20 cellular contexts compared by ENCODE assay signal in the genomic region with DNA sequence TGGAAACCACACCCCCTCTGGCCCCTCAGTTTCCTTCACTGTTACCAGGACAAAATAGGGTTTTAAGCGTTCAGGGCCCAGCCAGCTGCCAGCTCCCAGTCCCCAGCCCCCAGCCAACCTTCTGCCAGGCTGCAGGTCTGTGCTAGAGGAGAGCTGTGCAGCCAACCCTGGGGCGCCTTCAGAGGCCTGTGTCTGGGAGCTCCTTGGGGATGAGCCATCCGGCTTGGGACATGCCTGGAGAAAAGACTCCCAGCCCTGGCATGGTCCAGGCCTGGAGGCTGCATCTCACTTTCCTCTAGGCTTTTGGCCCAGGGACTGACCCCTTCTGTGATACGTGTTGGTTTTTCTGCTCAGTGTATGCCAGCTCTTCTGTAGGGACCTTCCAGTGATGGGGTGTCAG.
A peak's percentile ranks its signal among the peaks of the same experiment; 100 is the strongest.
DNase-seq lines count a peak whose midpoint lies in the region; ATAC-seq and TF ChIP-seq lines count a peak whose summit lies in the region.
"Had no signal": no experiment of that assay in that cellular context is flagged by ENCODE, and none has a peak within 500 bp of the region (broad histone marks: within the 10 kb centered on the region; RNA-seq: fewer than 3 reads in every experiment).

No MANE protein-coding gene starts in this region.

- no peak overlapping the region for H3K4me3 ChIP-seq in spleen
- H3K4me3 ChIP-seq: BLaER1, HAP-1 had no signal

- no peak overlapping the region for H3K27ac ChIP-seq in spleen
- H3K27ac ChIP-seq: 22Rv1, BLaER1, C4-2B had no signal

- peak; percentile 55 for DNase-seq in DMS 273 (lab: John Stamatoyannopoulos, UW; ENCODE audit: unreplicated experiment)
- DNase-seq in DMS 273 treated with DMSO at 0.1 percent for 48 hours (lab: John Stamatoyannopoulos, UW), result no peak
- DNase-seq in natural killer cell treated with Interleukin-12 subunit alpha and Interleukin-12 subunit beta and Interleukin-15 and Interleukin-18, amount 100 ng/mL, for 72 hours (ENCODE audit: low spot score), result no peak
- DNase-seq in natural killer cell, result no peak
- peak; percentile 62 for DNase-seq in spleen
- DNase-seq in glomerular visceral epithelial cell (ENCODE audit: extremely low spot score), result no peak
- DNase-seq in hippocampal formation (lab: John Stamatoyannopoulos, UW), result no peak
- DNase-seq: Caco-2; CD4-positive, CD25-positive, alpha-beta regulatory T cell; CD8-positive, alpha-beta T cell; DMS53; DMS79 treated with DMSO at 0.1 percent for 48 hours; GF-D8; GOT3; HFFc6 had no signal

- H3K9me3 ChIP-seq in spleen, result no peaks in the 10 kb centered on the region
- H3K9me3 ChIP-seq: Caco-2, HAP-1 had no signal

- H3K4me1 ChIP-seq in spleen, result no peaks in the 10 kb centered on the region
- H3K4me1 ChIP-seq: Caco-2, HAP-1 had no signal

- H3K36me3 ChIP-seq in spleen, result no peaks in the 10 kb centered on the region
- H3K36me3 ChIP-seq: BLaER1, HAP-1 had no signal

- peaks cover 0 to 7% (median 0%) of the 10 kb centered on the region in 7 donors for H3K27me3 ChIP-seq in spleen (replicated peaks in 1 of 7)
- H3K27me3 ChIP-seq: BLaER1 had no signal

- H3K36me3 Mint-ChIP-seq in natural killer cell treated with Interleukin-12 subunit alpha and Interleukin-12 subunit beta and Interleukin-15 and Interleukin-18, amount 100 ng/mL, for 72 hours, result no peaks in the 10 kb centered on the region
- no peaks in the 10 kb centered on the region for H3K36me3 Mint-ChIP-seq in natural killer cell
- H3K36me3 Mint-ChIP-seq: CD4-positive, CD25-positive, alpha-beta regulatory T cell; CD8-positive, alpha-beta T cell had no signal

- TF ChIP-seq CTCF in natural killer cell (IDR thresholded peaks at IDR 0.05) (no peak), spleen (IDR thresholded peaks at IDR 0.05 in 8 of 11, conservative IDR thresholded peaks at IDR 0.05 in 3 of 11) (no peak)

- no peak overlapping the region for H3K4me3 Mint-ChIP-seq in natural killer cell treated with Interleukin-12 subunit alpha and Interleukin-12 subunit beta and Interleukin-15 and Interleukin-18, amount 100 ng/mL, for 72 hours
- H3K4me3 Mint-ChIP-seq in natural killer cell, result no peak overlapping the region
- H3K4me3 Mint-ChIP-seq: B cell; CD4-positive, CD25-positive, alpha-beta regulatory T cell; CD8-positive, alpha-beta T cell; HFFc6 had no signal

- H3K9me3 Mint-ChIP-seq in natural killer cell treated with Interleukin-12 subunit alpha and Interleukin-12 subunit beta and Interleukin-15 and Interleukin-18, amount 100 ng/mL, for 72 hours, result no peaks in the 10 kb centered on the region
- no peaks in the 10 kb centered on the region for H3K9me3 Mint-ChIP-seq in natural killer cell
- H3K9me3 Mint-ChIP-seq: CD8-positive, alpha-beta T cell had no signal

- 87 to 97% (median 92%) methylated on average over 4 of the region's 4 CpGs for WGBS in spleen, 5 donors

- intact Hi-C loops in natural killer cell (cut with micrococcal nuclease) (no loop called here), spleen (cut with DNase I; ENCODE audit: low total_unique reads) (no loop called here)

- no peaks in the 10 kb centered on the region for H3K4me1 Mint-ChIP-seq in natural killer cell treated with Interleukin-12 subunit alpha and Interleukin-12 subunit beta and Interleukin-15 and Interleukin-18, amount 100 ng/mL, for 72 hours (ENCODE audit: low read depth in 2 of 2)
- H3K4me1 Mint-ChIP-seq in natural killer cell, result no peaks in the 10 kb centered on the region
- H3K4me1 Mint-ChIP-seq: B cell; CD4-positive, CD25-positive, alpha-beta regulatory T cell had no signal

- no peak for TF ChIP-seq POLR2A in spleen (IDR thresholded peaks at IDR 0.05)

- peaks cover 0 to under 1% of the 10 kb centered on the region in 2 donors for H3K27me3 Mint-ChIP-seq in natural killer cell treated with Interleukin-12 subunit alpha and Interleukin-12 subunit beta and Interleukin-15 and Interleukin-18, amount 100 ng/mL, for 72 hours
- H3K27me3 Mint-ChIP-seq in natural killer cell (ENCODE audit: low read depth in 2 of 2), result no peaks in the 10 kb centered on the region
- H3K27me3 Mint-ChIP-seq: B cell had no signal

- peak; percentile 2 to 29 for ATAC-seq in natural killer cell treated with Interleukin-12 subunit alpha and Interleukin-12 subunit beta and Interleukin-15 and Interleukin-18, amount 100 ng/mL, for 72 hours
- ATAC-seq in natural killer cell, result no peak
- ATAC-seq: CD8-positive, alpha-beta T cell had no signal

- no peak overlapping the region for H3K27ac Mint-ChIP-seq in natural killer cell treated with Interleukin-12 subunit alpha and Interleukin-12 subunit beta and Interleukin-15 and Interleukin-18, amount 100 ng/mL, for 72 hours
- H3K27ac Mint-ChIP-seq in natural killer cell, result no peak overlapping the region
- H3K27ac Mint-ChIP-seq: B cell; CD4-positive, CD25-positive, alpha-beta regulatory T cell; CD8-positive, alpha-beta T cell; HFFc6 had no signal

Comparison
In these comparisons a context has a peak if more than half of its experiments do, and no peak if none do; other contexts are left out.
1. DNase-seq: peak in DMS 273 (single experiment) and spleen (single experiment); none in DMS 273 treated with DMSO at 0.1 percent for 48 hours (single experiment), natural killer cell treated with Interleukin-12 subunit alpha and Interleukin-12 subunit beta and Interleukin-15 and Interleukin-18, amount 100 ng/mL, for 72 hours (single experiment), natural killer cell (single experiment), glomerular visceral epithelial cell (single experiment) and hippocampal formation (0 of 2).
2. ATAC-seq: peak in natural killer cell treated with Interleukin-12 subunit alpha and Interleukin-12 subunit beta and Interleukin-15 and Interleukin-18, amount 100 ng/mL, for 72 hours (2 of 2); none in natural killer cell (0 of 3).